Comparison of ENCODE assay signal across 14 cellular contexts in the genomic region with DNA sequence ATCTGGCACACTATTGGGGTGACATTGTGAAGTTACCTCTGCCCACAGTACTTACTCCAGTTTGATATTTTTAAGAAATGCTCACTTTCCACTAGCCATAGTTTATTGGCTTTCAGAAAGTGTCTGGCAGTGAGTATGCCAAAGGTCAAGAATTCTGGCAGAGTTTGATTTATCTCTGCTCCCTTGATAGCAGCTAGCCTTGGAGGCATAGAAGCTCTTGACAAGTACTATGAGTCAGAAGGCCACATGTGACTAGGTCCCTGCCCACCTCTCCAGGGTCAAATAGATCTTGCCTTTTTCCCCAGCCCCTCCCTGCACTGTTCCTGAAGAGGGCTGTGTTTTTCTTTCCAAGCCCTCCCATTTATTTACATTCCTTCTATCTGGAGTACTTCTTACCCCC.
DNase-seq lines count a peak whose midpoint lies in the region; ATAC-seq, FAIRE-seq and TF ChIP-seq lines count a peak whose summit lies in the region.
"Had no signal": no experiment of that assay in that cellular context is flagged by ENCODE, and none has a peak within 500 bp of the region (broad histone marks: within the 10 kb centered on the region; RNA-seq: fewer than 3 reads in every experiment).

No MANE protein-coding gene starts in this region.

- no peaks in the 10 kb centered on the region; the same call in none of the 2 replicates for H3K79me2 ChIP-seq in GM12878 (ENCODE audit: control insufficient read depth, insufficient read depth, low read length)

- TF ChIP-seq RAD21 in GM12878 (IDR thresholded peaks at IDR 0.05; ENCODE audit: insufficient read depth, low read depth, low read length) = no peak

- H3K27ac ChIP-seq in HEK293 (ENCODE audit: extremely low read depth, low read depth, low read length) = peak overlapping the region; percentile 20; the same call in 1 of the 2 replicates
- no peak overlapping the region for H3K27ac ChIP-seq in GM12878 (ENCODE audit: control insufficient read depth, insufficient read depth)
- no peak overlapping the region for H3K27ac ChIP-seq in right lobe of liver
- H3K27ac ChIP-seq: coronary artery had no signal

- H3K27ac Mint-ChIP-seq in activated naive CD8-positive, alpha-beta T cell treated with anti-CD3 and anti-CD28 coated beads, Interleukin-2, amount 50 U/mL, for 24 hours = no peak overlapping the region

- SMC1A ChIA-PET in GM12878 (lab: Charles Lee; ENCODE audit: uncharacterized antibody, unreplicated experiment) = interaction anchor here (0.6 to 10.5 kb wide), 20 partner anchors 19 to 373 kb away, joined by 3 to 103 read pairs (median 5); no protein-coding TSS in a partner anchor

- intact Hi-C loops in GM12878 (cut with micrococcal nuclease; ENCODE audit: unreplicated experiment) (loop anchor here (5.0 to 10.0 kb wide), 3 partner anchors 107 to 964 kb away; no protein-coding TSS in a partner anchor), right lobe of liver (cut with DNase I) (no loop called here)

- TF ChIP-seq POLR2A in GM12878 (IDR thresholded peaks at IDR 0.05; ENCODE audit: low read depth, low read length) (no peak), right lobe of liver (IDR thresholded peaks at IDR 0.05) (no peak)

- ATAC-seq in GM12878 (no peak), right lobe of liver (peak; percentile 58 to 84 (median 71))
- no peak for ATAC-seq in activated naive CD8-positive, alpha-beta T cell treated with anti-CD3 and anti-CD28 coated beads, Interleukin-2, amount 50 U/mL, for 24 hours

- in situ Hi-C loops in ACHN (cut with HindIII; ENCODE audit: low pct_ligation_motif_present, low pct_unique_long_range_greater_than_20kb, low sequenced_read_pairs) (no loop called here), GM12878 (cut with MboI) (loop anchor here (5.0 kb wide), 1 partner anchor 193 kb away; no protein-coding TSS in a partner anchor)

- DNase-seq in ACHN = peak; percentile 5
- no peak for DNase-seq in GM12878 (ENCODE audit: low read depth, low spot score)
- no peak for DNase-seq in right lobe of liver
- no peak for DNase-seq in NCI-H82 treated with DMSO at 0.1 percent for 48 hours (lab: John Stamatoyannopoulos, UW; ENCODE audit: unreplicated experiment)
- no peak for DNase-seq in AG08396 (ENCODE audit: low spot score)
- no peak for DNase-seq in mesenteric fat pad (ENCODE audit: low spot score)
- no peak for DNase-seq in activated naive CD8-positive, alpha-beta T cell treated with anti-CD3 and anti-CD28 coated beads, Interleukin-2, amount 50 U/mL, for 24 hours
- DNase-seq: activated CD4-positive, CD25-positive, alpha-beta regulatory T cell treated with anti-CD3 and anti-CD28 coated beads, Interleukin-2, amount 50 U/mL, for 72 hours; activated effector memory CD4-positive, alpha-beta T cell treated with Interleukin-2 at 50 U/mL for 16 hours; head of caudate nucleus; NCI-H187; stimulated activated CD4-positive, alpha-beta T cell treated with anti-CD3 and anti-CD28 coated beads, Interleukin-15, amount 100 ng/mL, for 24 hours had no signal

- no peaks in the 10 kb centered on the region for H3K9me3 ChIP-seq in HEK293 (ENCODE audit: control insufficient read depth, insufficient read depth, low read depth, low read length)
- no peaks in the 10 kb centered on the region for H3K9me3 ChIP-seq in GM12878 (replicated peaks; ENCODE audit: control insufficient read depth, insufficient read depth, low read length)
- H3K9me3 ChIP-seq in right lobe of liver = no peaks in the 10 kb centered on the region

- no peak for TF ChIP-seq CTCF in HEK293 (tag by site-specific recombination; IDR thresholded peaks at IDR 0.05)
- no peak for TF ChIP-seq CTCF in GM12878 (IDR thresholded peaks at IDR 0.05 in 2 of 3, conservative IDR thresholded peaks at IDR 0.05 in 1 of 3; ENCODE audit: control insufficient read depth in 2 of 3, extremely low read depth in 1 of 3, insufficient read depth in 1 of 3, low read depth in 3 of 3, low read length in 3 of 3)
- no peak for TF ChIP-seq CTCF in right lobe of liver (IDR thresholded peaks at IDR 0.05)

- H3K4me1 ChIP-seq in HEK293 (ENCODE audit: control insufficient read depth, insufficient read depth, low read length) (peaks cover 53% of the 10 kb centered on the region), GM12878 (ENCODE audit: control insufficient read depth, insufficient read depth, low read length) (peaks cover 39% of the 10 kb centered on the region), right lobe of liver (peaks cover 0 to 8% (median 0%) of the 10 kb centered on the region in 4 donors)

- H3K4me2 ChIP-seq in GM12878 (ENCODE audit: control insufficient read depth, insufficient read depth) = no peak overlapping the region

- H3K9me3 Mint-ChIP-seq in activated naive CD8-positive, alpha-beta T cell treated with anti-CD3 and anti-CD28 coated beads, Interleukin-2, amount 50 U/mL, for 24 hours = no peaks in the 10 kb centered on the region

- H3K36me3 ChIP-seq in HEK293 (ENCODE audit: control insufficient read depth in 2 of 2, insufficient read depth in 1 of 2, low read length in 2 of 2) = no peaks in the 10 kb centered on the region
- no peaks in the 10 kb centered on the region for H3K36me3 ChIP-seq in GM12878 (ENCODE audit: control insufficient read depth in 2 of 2, insufficient read depth in 2 of 2, low read length in 1 of 2)
- no peaks in the 10 kb centered on the region for H3K36me3 ChIP-seq in right lobe of liver

- TF ChIP-seq EP300 in GM12878 (IDR thresholded peaks at IDR 0.05; ENCODE audit: borderline replicate concordance in 1 of 2, control insufficient read depth in 1 of 2, low read depth in 2 of 2, low read length in 2 of 2) = no peak

- no TSS peak for BruUV-seq in GM12878 (replicated peaks; lab: Mats Ljungman, UMichigan)

- H3K27me3 ChIP-seq in GM12878 (replicated peaks in 1 of 2; ENCODE audit: control insufficient read depth in 2 of 2, insufficient read depth in 2 of 2, low read length in 1 of 2) = no peaks in the 10 kb centered on the region
- no peaks in the 10 kb centered on the region for H3K27me3 ChIP-seq in right lobe of liver

- RAD21 ChIA-PET in GM12878 (lab: Charles Lee; ENCODE audit: unreplicated experiment) = interaction anchor here (0.5 to 7.3 kb wide), 15 partner anchors 9 to 466 kb away, joined by 3 to 86 read pairs (median 3); no protein-coding TSS in a partner anchor

- H3K9ac ChIP-seq in GM12878 (ENCODE audit: control insufficient read depth, insufficient read depth, low read length) = no peak overlapping the region

- no peak for FAIRE-seq in GM12878 (lab: Jason Lieb, UNC)

- H3K4me1 Mint-ChIP-seq in activated naive CD8-positive, alpha-beta T cell treated with anti-CD3 and anti-CD28 coated beads, Interleukin-2, amount 50 U/mL, for 24 hours = peaks cover 2% of the 10 kb centered on the region

- H2AFZ ChIP-seq in GM12878 (ENCODE audit: control insufficient read depth, low read depth, low read length) = no peak overlapping the region

- no peaks in the 10 kb centered on the region for H4K20me1 ChIP-seq in GM12878 (ENCODE audit: control insufficient read depth, insufficient read depth)

- no peaks in the 10 kb centered on the region for H3K36me3 Mint-ChIP-seq in activated naive CD8-positive, alpha-beta T cell treated with anti-CD3 and anti-CD28 coated beads, Interleukin-2, amount 50 U/mL, for 24 hours (ENCODE audit: low read depth)

- H3K27me3 Mint-ChIP-seq in activated naive CD8-positive, alpha-beta T cell treated with anti-CD3 and anti-CD28 coated beads, Interleukin-2, amount 50 U/mL, for 24 hours = peaks cover 3% of the 10 kb centered on the region

- H3K4me3 Mint-ChIP-seq in activated naive CD8-positive, alpha-beta T cell treated with anti-CD3 and anti-CD28 coated beads, Interleukin-2, amount 50 U/mL, for 24 hours = no peak overlapping the region

- H3K4me3 ChIP-seq in HEK293 (ENCODE audit: low read depth, low read length) (no peak overlapping the region), GM12878 (no peak overlapping the region), right lobe of liver (no peak overlapping the region)
- H3K4me3 ChIP-seq: coronary artery had no signal

- CTCF ChIA-PET in HEK293 (lab: Yijun Ruan, JAX) (interaction anchor here (1.2 kb wide), 1 partner anchor 26 kb away, joined by 3 read pairs; no protein-coding TSS in a partner anchor), GM12878 (lab: Yijun Ruan, JAX) (interaction anchor here (1.0 to 2.4 kb wide), 13 partner anchors 10 to 898 kb away, joined by 3 to 11 read pairs (median 5); no protein-coding TSS in a partner anchor)

- POLR2A ChIA-PET in HEK293 (lab: Yijun Ruan, JAX) = no interaction called here
- POLR2A ChIA-PET in GM12878 (lab: Charles Lee) = interaction anchor here (1.3 to 2.5 kb wide), 3 partner anchors 22 to 43 kb away, joined by 3 to 10 read pairs (median 3); no protein-coding TSS in a partner anchor

TF ChIP-seq in HEK293, 187 proteins besides CTCF, POLR2A, EP300 and RAD21 (continues in another document):
- TF ChIP-seq ZNF157 (tag by site-specific recombination; IDR thresholded peaks at IDR 0.05) = no peak
- TF ChIP-seq ZNF391 (tag by site-specific recombination; IDR thresholded peaks at IDR 0.05; ENCODE audit: borderline replicate concordance, low read depth) = no peak
- TF ChIP-seq ZNF843 (tag by site-specific recombination; IDR thresholded peaks at IDR 0.05) = peak; percentile 76
- peak; percentile 33; the same call in 1 of the 2 replicates for TF ChIP-seq GLIS1 (tag by site-specific recombination; IDR thresholded peaks at IDR 0.05)
- TF ChIP-seq ZNF624 (tag by site-specific recombination; IDR thresholded peaks at IDR 0.05) = no peak
- TF ChIP-seq ZNF24 (tag by site-specific recombination; IDR thresholded peaks at IDR 0.05) = 0 out of 2 replicates have a peak, but pooled peaks have one; percentile 36
- TF ChIP-seq ZNF585B (tag by site-specific recombination; IDR thresholded peaks at IDR 0.05) = no peak
- 0 out of 2 replicates have a peak, but pooled peaks have one; percentile 55 for TF ChIP-seq KLF1 (tag by site-specific recombination; IDR thresholded peaks at IDR 0.05)
- 0 out of 2 replicates have a peak, but pooled peaks have one; percentile 37 for TF ChIP-seq ZNF561 (tag by site-specific recombination; IDR thresholded peaks at IDR 0.05; ENCODE audit: borderline replicate concordance)

TF ChIP-seq in GM12878, 131 proteins besides CTCF, POLR2A, EP300 and RAD21 (continues in another document):
- TF ChIP-seq NR2F1 (conservative IDR thresholded peaks at IDR 0.05) (0 out of 2 replicates have a peak, but pooled peaks have one; percentile 20), RAD51 (IDR thresholded peaks at IDR 0.05) (peak; percentile 39; the same call in 1 of the 2 replicates), ZNF622 (IDR thresholded peaks at IDR 0.05) (no peak)

Comparison
In these comparisons a context has a peak if more than half of its experiments do, and no peak if none do; other contexts are left out.
1. ATAC-seq: peak in right lobe of liver (4 of 4); none in GM12878 (single experiment) and activated naive CD8-positive, alpha-beta T cell treated with anti-CD3 and anti-CD28 coated beads, Interleukin-2, amount 50 U/mL, for 24 hours (single experiment).